1 cellular context compared by ENCODE assay signal in the genomic region with DNA sequence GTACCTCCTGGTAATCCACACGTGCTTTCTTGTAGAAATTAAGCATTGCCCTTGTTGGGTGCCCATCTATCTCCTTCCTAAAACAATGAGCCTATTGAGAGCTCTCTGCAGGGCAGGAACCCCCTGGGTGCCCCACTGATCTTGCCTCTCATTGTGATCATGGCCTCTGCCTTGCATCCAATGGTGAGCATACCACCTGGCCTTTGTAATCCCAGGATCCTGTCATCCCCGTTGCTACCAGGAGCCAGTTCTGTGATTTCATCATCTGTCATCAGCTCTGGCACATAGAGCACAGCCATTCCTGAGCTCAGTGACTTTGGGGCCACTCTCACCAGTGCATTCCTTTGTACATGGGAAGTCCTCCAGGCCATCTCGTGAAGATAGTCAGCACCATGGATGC.
TF ChIP-seq lines count a peak whose summit lies in the region.

No MANE protein-coding gene starts in this region.

TF ChIP-seq in GM23338, 12 proteins besides CTCF, POLR2A, EP300 and RAD21 (continued from another document):
- TF ChIP-seq REST (IDR thresholded peaks at IDR 0.05; ENCODE audit: unreplicated experiment) (no peak), NANOG (IDR thresholded peaks at IDR 0.05; ENCODE audit: borderline replicate concordance) (no peak), CREB1 (CRISPR knock-in tag; IDR thresholded peaks at IDR 0.05; ENCODE audit: low read depth) (no peak), ETS1 (IDR thresholded peaks at IDR 0.05) (no peak), ZNF331 (CRISPR knock-in tag; IDR thresholded peaks at IDR 0.05; ENCODE audit: low read depth) (no peak), EZH2phosphoT487 (IDR thresholded peaks at IDR 0.05; ENCODE audit: unreplicated experiment) (no peak), ZNF114 (CRISPR knock-in tag; IDR thresholded peaks at IDR 0.05) (no peak)
- TF ChIP-seq, protein P1, sequence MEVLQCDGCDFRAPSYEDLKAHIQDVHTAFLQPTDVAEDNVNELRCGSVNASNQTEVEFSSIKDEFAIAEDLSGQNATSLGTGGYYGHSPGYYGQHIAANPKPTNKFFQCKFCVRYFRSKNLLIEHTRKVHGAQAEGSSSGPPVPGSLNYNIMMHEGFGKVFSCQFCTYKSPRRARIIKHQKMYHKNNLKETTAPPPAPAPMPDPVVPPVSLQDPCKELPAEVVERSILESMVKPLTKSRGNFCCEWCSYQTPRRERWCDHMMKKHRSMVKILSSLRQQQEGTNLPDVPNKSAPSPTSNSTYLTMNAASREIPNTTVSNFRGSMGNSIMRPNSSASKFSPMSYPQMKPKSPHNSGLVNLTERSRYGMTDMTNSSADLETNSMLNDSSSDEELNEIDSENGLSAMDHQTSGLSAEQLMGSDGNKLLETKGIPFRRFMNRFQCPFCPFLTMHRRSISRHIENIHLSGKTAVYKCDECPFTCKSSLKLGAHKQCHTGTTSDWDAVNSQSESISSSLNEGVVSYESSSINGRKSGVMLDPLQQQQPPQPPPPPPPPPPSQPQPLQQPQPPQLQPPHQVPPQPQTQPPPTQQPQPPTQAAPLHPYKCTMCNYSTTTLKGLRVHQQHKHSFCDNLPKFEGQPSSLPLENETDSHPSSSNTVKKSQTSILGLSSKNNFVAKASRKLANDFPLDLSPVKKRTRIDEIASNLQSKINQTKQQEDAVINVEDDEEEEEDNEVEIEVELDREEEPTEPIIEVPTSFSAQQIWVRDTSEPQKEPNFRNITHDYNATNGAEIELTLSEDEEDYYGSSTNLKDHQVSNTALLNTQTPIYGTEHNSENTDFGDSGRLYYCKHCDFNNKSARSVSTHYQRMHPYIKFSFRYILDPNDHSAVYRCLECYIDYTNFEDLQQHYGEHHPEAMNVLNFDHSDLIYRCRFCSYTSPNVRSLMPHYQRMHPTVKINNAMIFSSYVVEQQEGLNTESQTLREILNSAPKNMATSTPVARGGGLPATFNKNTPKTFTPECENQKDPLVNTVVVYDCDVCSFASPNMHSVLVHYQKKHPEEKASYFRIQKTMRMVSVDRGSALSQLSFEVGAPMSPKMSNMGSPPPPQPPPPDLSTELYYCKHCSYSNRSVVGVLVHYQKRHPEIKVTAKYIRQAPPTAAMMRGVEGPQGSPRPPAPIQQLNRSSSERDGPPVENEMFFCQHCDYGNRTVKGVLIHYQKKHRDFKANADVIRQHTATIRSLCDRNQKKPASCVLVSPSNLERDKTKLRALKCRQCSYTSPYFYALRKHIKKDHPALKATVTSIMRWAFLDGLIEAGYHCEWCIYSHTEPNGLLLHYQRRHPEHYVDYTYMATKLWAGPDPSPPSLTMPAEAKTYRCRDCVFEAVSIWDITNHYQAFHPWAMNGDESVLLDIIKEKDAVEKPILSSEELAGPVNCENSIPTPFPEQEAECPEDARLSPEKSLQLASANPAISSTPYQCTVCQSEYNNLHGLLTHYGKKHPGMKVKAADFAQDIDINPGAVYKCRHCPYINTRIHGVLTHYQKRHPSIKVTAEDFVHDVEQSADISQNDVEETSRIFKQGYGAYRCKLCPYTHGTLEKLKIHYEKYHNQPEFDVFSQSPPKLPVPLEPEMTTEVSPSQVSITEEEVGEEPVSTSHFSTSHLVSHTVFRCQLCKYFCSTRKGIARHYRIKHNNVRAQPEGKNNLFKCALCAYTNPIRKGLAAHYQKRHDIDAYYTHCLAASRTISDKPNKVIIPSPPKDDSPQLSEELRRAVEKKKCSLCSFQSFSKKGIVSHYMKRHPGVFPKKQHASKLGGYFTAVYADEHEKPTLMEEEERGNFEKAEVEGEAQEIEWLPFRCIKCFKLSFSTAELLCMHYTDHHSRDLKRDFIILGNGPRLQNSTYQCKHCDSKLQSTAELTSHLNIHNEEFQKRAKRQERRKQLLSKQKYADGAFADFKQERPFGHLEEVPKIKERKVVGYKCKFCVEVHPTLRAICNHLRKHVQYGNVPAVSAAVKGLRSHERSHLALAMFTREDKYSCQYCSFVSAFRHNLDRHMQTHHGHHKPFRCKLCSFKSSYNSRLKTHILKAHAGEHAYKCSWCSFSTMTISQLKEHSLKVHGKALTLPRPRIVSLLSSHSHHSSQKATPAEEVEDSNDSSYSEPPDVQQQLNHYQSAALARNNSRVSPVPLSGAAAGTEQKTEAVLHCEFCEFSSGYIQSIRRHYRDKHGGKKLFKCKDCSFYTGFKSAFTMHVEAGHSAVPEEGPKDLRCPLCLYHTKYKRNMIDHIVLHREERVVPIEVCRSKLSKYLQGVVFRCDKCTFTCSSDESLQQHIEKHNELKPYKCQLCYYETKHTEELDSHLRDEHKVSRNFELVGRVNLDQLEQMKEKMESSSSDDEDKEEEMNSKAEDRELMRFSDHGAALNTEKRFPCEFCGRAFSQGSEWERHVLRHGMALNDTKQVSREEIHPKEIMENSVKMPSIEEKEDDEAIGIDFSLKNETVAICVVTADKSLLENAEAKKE (CRISPR knock-in tag; IDR thresholded peaks at IDR 0.05): no peak
